In the genomic region with DNA sequence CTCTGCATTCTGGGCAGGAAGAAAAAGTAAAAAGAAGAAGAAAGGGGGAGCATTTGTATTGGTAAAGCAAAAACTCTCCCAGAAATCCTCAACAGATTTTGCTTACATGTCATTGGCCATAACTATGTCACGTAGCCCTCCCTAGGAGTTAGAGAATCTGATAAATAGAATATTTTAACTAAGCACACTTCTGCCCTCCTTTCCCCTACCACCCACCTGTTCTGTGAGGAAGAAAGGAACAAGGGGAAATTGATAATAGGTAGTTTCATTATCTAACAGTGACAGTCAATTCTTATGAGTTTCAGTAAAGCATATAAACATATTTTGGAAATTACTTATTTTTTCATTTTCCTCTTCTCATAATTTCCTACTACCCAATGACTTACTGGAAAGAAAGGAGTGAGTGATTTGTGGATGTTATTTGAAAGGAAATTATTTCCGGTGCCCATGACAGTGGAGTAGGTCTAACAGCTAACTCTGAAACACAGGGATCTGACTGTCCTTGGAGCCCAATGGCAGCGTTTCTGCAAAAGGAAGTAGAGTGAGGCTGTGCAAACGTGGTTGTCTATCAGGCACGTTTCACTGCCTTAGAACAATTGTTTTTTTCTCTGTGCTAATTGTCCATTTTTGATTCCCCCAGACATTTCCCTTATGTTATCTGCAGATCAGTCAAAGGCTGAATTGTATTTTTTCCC, we compare ENCODE assay signal across 17 cellular contexts.
"Had no signal": no experiment of that assay in that cellular context is flagged by ENCODE, and none has a peak within 500 bp of the region (broad histone marks: within the 10 kb centered on the region; RNA-seq: fewer than 3 reads in every experiment).

No MANE protein-coding gene starts in this region.

- DNase-seq: activated naive CD4-positive, alpha-beta T cell treated with anti-CD3 and anti-CD28 coated beads, Interleukin-2, amount 10 ng/mL, durations not matched to agents 7 days and 5 days; anterior cingulate cortex; brain microvascular endothelial cell; effector memory CD4-positive, alpha-beta T cell; foreskin melanocyte; left ventricle myocardium superior; mucosa of descending colon; naive thymus-derived CD4-positive, alpha-beta T cell; ovary; stimulated activated naive CD4-positive, alpha-beta T cell; SW 1271; trophoblast cell had no signal

- H3K4me3 ChIP-seq: coronary artery, mucosa of descending colon, ovary, suprapubic skin had no signal

- H3K36me3 Mint-ChIP-seq: activated naive CD4-positive, alpha-beta T cell treated with anti-CD3 and anti-CD28 coated beads, Interleukin-2, amount 10 ng/mL, durations not matched to agents 7 days and 5 days; memory B cell had no signal

- H3K27ac ChIP-seq: brain microvascular endothelial cell, coronary artery, ovary, suprapubic skin had no signal

- H3K9me3 Mint-ChIP-seq: activated naive CD4-positive, alpha-beta T cell treated with anti-CD3 and anti-CD28 coated beads, Interleukin-2, amount 10 ng/mL, durations not matched to agents 7 days and 5 days; central memory CD8-positive, alpha-beta T cell; memory B cell had no signal

- H3K27me3 Mint-ChIP-seq: activated naive CD4-positive, alpha-beta T cell treated with anti-CD3 and anti-CD28 coated beads, Interleukin-2, amount 10 ng/mL, durations not matched to agents 7 days and 5 days had no signal

- H3K27ac Mint-ChIP-seq: activated naive CD4-positive, alpha-beta T cell treated with anti-CD3 and anti-CD28 coated beads, Interleukin-2, amount 10 ng/mL, durations not matched to agents 7 days and 5 days; memory B cell had no signal

- H3K27me3 ChIP-seq: brain microvascular endothelial cell, ovary, suprapubic skin had no signal

- ATAC-seq: left ventricle myocardium superior; mucosa of descending colon; naive thymus-derived CD4-positive, alpha-beta T cell; sciatic nerve had no signal

- H3K4me3 Mint-ChIP-seq: activated naive CD4-positive, alpha-beta T cell treated with anti-CD3 and anti-CD28 coated beads, Interleukin-2, amount 10 ng/mL, durations not matched to agents 7 days and 5 days; central memory CD8-positive, alpha-beta T cell; memory B cell had no signal

- H3K4me1 Mint-ChIP-seq: central memory CD8-positive, alpha-beta T cell; memory B cell had no signal

- H3K36me3 ChIP-seq: brain microvascular endothelial cell, ovary, suprapubic skin had no signal

- H3K4me1 ChIP-seq: suprapubic skin had no signal

- H3K9me3 ChIP-seq: mucosa of descending colon, ovary, suprapubic skin had no signal
